ENCODE assay signal across 13 cellular contexts in the genomic region with DNA sequence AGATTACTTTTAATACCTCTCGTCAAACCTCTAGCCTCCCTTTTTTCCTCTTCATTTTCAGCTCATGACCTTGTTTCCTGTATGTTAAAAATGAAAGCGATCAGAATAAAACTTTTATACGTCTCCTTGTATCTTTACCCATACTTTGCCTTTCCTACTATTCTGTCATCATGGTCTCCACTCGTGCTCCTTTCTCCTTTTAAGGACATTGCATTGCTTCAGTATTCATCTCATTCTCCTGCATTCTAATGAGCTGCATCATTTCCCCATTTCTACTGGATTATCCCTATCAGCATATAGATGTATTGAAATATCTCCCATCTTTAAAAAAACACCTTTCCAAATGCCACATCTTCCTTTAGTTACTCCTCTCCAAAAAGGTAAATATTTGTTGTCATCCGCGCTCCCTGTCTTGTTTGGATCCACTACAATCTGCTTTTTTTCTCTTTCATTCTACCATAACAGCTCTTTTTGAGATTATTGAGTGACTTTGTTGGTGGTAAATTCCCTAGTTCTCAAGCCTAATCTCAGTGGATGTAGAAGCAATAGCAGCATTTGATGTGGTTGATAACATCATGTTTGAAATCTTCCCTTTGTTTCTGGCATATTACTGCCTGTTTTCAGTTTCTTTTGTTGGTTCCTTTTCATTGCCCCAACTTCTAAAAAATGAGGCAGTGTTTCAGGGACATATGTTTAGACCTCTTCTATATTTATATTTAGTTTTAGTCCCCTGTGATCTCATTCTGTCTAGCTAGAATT. TPM values are rescaled to one million over a fixed set of nuclear protein-coding genes. Genes with fewer than 3 reads are reported as not detected.
DNase-seq lines count a peak whose midpoint lies in the region; ATAC-seq and TF ChIP-seq lines count a peak whose summit lies in the region.
"Had no signal": no experiment of that assay in that cellular context is flagged by ENCODE, and none has a peak within 500 bp of the region (broad histone marks: within the 10 kb centered on the region; RNA-seq: fewer than 3 reads in every experiment).

No MANE protein-coding gene starts in this region.

- CTCF ChIA-PET in activated naive CD4-positive, alpha-beta T cell treated with anti-CD3 and anti-CD28 coated beads for 36 hours (lab: Charles Lee): interaction anchor here (1.0 to 1.4 kb wide), 4 partner anchors 11 to 109 kb away, joined by 4 to 6 read pairs (median 5); no protein-coding TSS in a partner anchor

- H3K9me3 ChIP-seq in breast epithelium: no peaks in the 10 kb centered on the region
- H3K9me3 ChIP-seq: suprapubic skin had no signal

- no peak for TF ChIP-seq POLR2A in breast epithelium (IDR thresholded peaks at IDR 0.05)

- peak overlapping the region; percentile 97 for H3K27ac Mint-ChIP-seq in activated naive CD4-positive, alpha-beta T cell treated with anti-CD3 and anti-CD28 coated beads for 36 hours
- H3K27ac Mint-ChIP-seq in activated T-helper 1 cell treated with anti-CD3 and anti-CD28 coated beads, Interleukin-12 subunit alpha, Interleukin-12 subunit beta, Interleukin-2, Interleukin-4 antibody, amounts not matched to agents 30 ng/mL and 10 ng/mL and 1 ng/mL, durations not matched to agents 14 hours and 24 hours and 36 hours: peak overlapping the region; percentile 95
- H3K27ac Mint-ChIP-seq in stimulated activated naive CD8-positive, alpha-beta T cell treated with anti-CD3 and anti-CD28 coated beads, Interleukin-15, amount 100 ng/mL, for 72 hours: peak overlapping the region; percentile 65 to 96
- H3K27ac Mint-ChIP-seq: nephron had no signal

- intact Hi-C loops in activated naive CD4-positive, alpha-beta T cell treated with anti-CD3 and anti-CD28 coated beads for 36 hours (cut with micrococcal nuclease): loop anchor here (1.0 to 5.0 kb wide), 7 partner anchors 9 to 748 kb away; a partner anchor contains a TSS
- intact Hi-C loops in activated T-helper 1 cell treated with anti-CD3 and anti-CD28 coated beads, Interleukin-12 subunit alpha, Interleukin-12 subunit beta, Interleukin-2, Interleukin-4 antibody, amounts not matched to agents 30 ng/mL and 10 ng/mL and 1 ng/mL, durations not matched to agents 14 hours and 24 hours and 36 hours (cut with micrococcal nuclease): loop anchor here (1.0 kb wide), 1 partner anchor 9 kb away; no protein-coding TSS in a partner anchor
- intact Hi-C loops in breast epithelium (cut with DNase I; ENCODE audit: low total_unique reads): no loop called here

- peaks cover 22% of the 10 kb centered on the region for H3K36me3 Mint-ChIP-seq in activated naive CD4-positive, alpha-beta T cell treated with anti-CD3 and anti-CD28 coated beads for 36 hours (ENCODE audit: low read depth)
- peaks cover 19% of the 10 kb centered on the region for H3K36me3 Mint-ChIP-seq in activated T-helper 1 cell treated with anti-CD3 and anti-CD28 coated beads, Interleukin-12 subunit alpha, Interleukin-12 subunit beta, Interleukin-2, Interleukin-4 antibody, amounts not matched to agents 30 ng/mL and 10 ng/mL and 1 ng/mL, durations not matched to agents 14 hours and 24 hours and 36 hours (ENCODE audit: low read depth)

- no peak for TF ChIP-seq CTCF in breast epithelium (IDR thresholded peaks at IDR 0.05)

- H3K4me3 Mint-ChIP-seq in activated naive CD4-positive, alpha-beta T cell treated with anti-CD3 and anti-CD28 coated beads for 36 hours: peak overlapping the region; percentile 77
- H3K4me3 Mint-ChIP-seq in activated T-helper 1 cell treated with anti-CD3 and anti-CD28 coated beads, Interleukin-12 subunit alpha, Interleukin-12 subunit beta, Interleukin-2, Interleukin-4 antibody, amounts not matched to agents 30 ng/mL and 10 ng/mL and 1 ng/mL, durations not matched to agents 14 hours and 24 hours and 36 hours: peak overlapping the region; percentile 81
- peak overlapping the region; percentile 77 to 93 for H3K4me3 Mint-ChIP-seq in stimulated activated naive CD8-positive, alpha-beta T cell treated with anti-CD3 and anti-CD28 coated beads, Interleukin-15, amount 100 ng/mL, for 72 hours
- H3K4me3 Mint-ChIP-seq: nephron had no signal

- H3K27ac ChIP-seq in breast epithelium: no peak overlapping the region
- H3K27ac ChIP-seq: suprapubic skin had no signal

- ATAC-seq in HG02870 (IDR thresholded peaks at IDR 0.05; ENCODE audit: unreplicated experiment): peak; percentile 24
- ATAC-seq in stimulated activated naive CD8-positive, alpha-beta T cell treated with anti-CD3 and anti-CD28 coated beads, Interleukin-15, amount 100 ng/mL, for 72 hours: peak; percentile 80

- peaks cover 0 to 7% of the 10 kb centered on the region in 2 donors for H3K4me1 ChIP-seq in breast epithelium

- H3K4me3 ChIP-seq in breast epithelium: no peak overlapping the region
- H3K4me3 ChIP-seq: suprapubic skin had no signal

- no peaks in the 10 kb centered on the region for H3K9me3 Mint-ChIP-seq in activated naive CD4-positive, alpha-beta T cell treated with anti-CD3 and anti-CD28 coated beads for 36 hours
- no peaks in the 10 kb centered on the region for H3K9me3 Mint-ChIP-seq in activated T-helper 1 cell treated with anti-CD3 and anti-CD28 coated beads, Interleukin-12 subunit alpha, Interleukin-12 subunit beta, Interleukin-2, Interleukin-4 antibody, amounts not matched to agents 30 ng/mL and 10 ng/mL and 1 ng/mL, durations not matched to agents 14 hours and 24 hours and 36 hours
- no peaks in the 10 kb centered on the region for H3K9me3 Mint-ChIP-seq in stimulated activated naive CD8-positive, alpha-beta T cell treated with anti-CD3 and anti-CD28 coated beads, Interleukin-15, amount 100 ng/mL, for 72 hours
- H3K9me3 Mint-ChIP-seq: nephron had no signal

- no peaks in the 10 kb centered on the region for H3K27me3 Mint-ChIP-seq in activated naive CD4-positive, alpha-beta T cell treated with anti-CD3 and anti-CD28 coated beads for 36 hours (ENCODE audit: low read depth)
- no peaks in the 10 kb centered on the region for H3K27me3 Mint-ChIP-seq in activated T-helper 1 cell treated with anti-CD3 and anti-CD28 coated beads, Interleukin-12 subunit alpha, Interleukin-12 subunit beta, Interleukin-2, Interleukin-4 antibody, amounts not matched to agents 30 ng/mL and 10 ng/mL and 1 ng/mL, durations not matched to agents 14 hours and 24 hours and 36 hours (ENCODE audit: insufficient read depth)
- H3K27me3 Mint-ChIP-seq in stimulated activated naive CD8-positive, alpha-beta T cell treated with anti-CD3 and anti-CD28 coated beads, Interleukin-15, amount 100 ng/mL, for 72 hours: no peaks in the 10 kb centered on the region

- H3K36me3 ChIP-seq in breast epithelium: no peaks in the 10 kb centered on the region
- H3K36me3 ChIP-seq: suprapubic skin had no signal

- no peaks in the 10 kb centered on the region for H3K27me3 ChIP-seq in breast epithelium
- H3K27me3 ChIP-seq: suprapubic skin had no signal

- DNase-seq in activated naive CD4-positive, alpha-beta T cell treated with anti-CD3 and anti-CD28 coated beads for 36 hours: no peak
- DNase-seq in activated naive CD4-positive, alpha-beta T cell treated with anti-CD3 and anti-CD28 coated beads, Interleukin-2, amount 50 U/mL, for 16 hours: no peak
- no peak for DNase-seq in activated T-helper 1 cell treated with anti-CD3 and anti-CD28 coated beads, Interleukin-12 subunit alpha, Interleukin-12 subunit beta, Interleukin-2, Interleukin-4 antibody, amounts not matched to agents 30 ng/mL and 10 ng/mL and 1 ng/mL, durations not matched to agents 14 hours and 24 hours and 36 hours (ENCODE audit: low spot score)
- DNase-seq in stimulated activated naive CD8-positive, alpha-beta T cell treated with anti-CD3 and anti-CD28 coated beads, Interleukin-15, amount 100 ng/mL, for 72 hours: no peak
- no peak for DNase-seq in effector CD8-positive, alpha-beta T cell (lab: John Stamatoyannopoulos, UW)
- no peak for DNase-seq in stimulated activated CD4-positive, alpha-beta T cell treated with anti-CD3 and anti-CD28 coated beads, Interleukin-2, amount 100 ng/mL, for 24 hours
- no peak for DNase-seq in breast epithelium (ENCODE audit: low spot score in 2 of 2)
- DNase-seq: AML-193, KG1, NCI-H774 had no signal

- peaks cover 83% of the 10 kb centered on the region for H3K4me1 Mint-ChIP-seq in activated naive CD4-positive, alpha-beta T cell treated with anti-CD3 and anti-CD28 coated beads for 36 hours (ENCODE audit: low read depth)
- peaks cover 58% of the 10 kb centered on the region for H3K4me1 Mint-ChIP-seq in activated T-helper 1 cell treated with anti-CD3 and anti-CD28 coated beads, Interleukin-12 subunit alpha, Interleukin-12 subunit beta, Interleukin-2, Interleukin-4 antibody, amounts not matched to agents 30 ng/mL and 10 ng/mL and 1 ng/mL, durations not matched to agents 14 hours and 24 hours and 36 hours (ENCODE audit: low read depth)
- H3K4me1 Mint-ChIP-seq in stimulated activated naive CD8-positive, alpha-beta T cell treated with anti-CD3 and anti-CD28 coated beads, Interleukin-15, amount 100 ng/mL, for 72 hours: peaks cover 76% of the 10 kb centered on the region

RNA-seq across cellular contexts. Expression of a gene that starts 8.7 kb away (rescaled TPM):
- 100 to 1,000 TPM; 106 to 108 TPM for total RNA-seq in activated naive CD4-positive, alpha-beta T cell treated with anti-CD3 and anti-CD28 coated beads for 36 hours
- 100.0 and 103 TPM in 2 replicates for total RNA-seq in activated T-helper 1 cell treated with anti-CD3 and anti-CD28 coated beads, Interleukin-12 subunit alpha, Interleukin-12 subunit beta, Interleukin-2, Interleukin-4 antibody, amounts not matched to agents 30 ng/mL and 10 ng/mL and 1 ng/mL, durations not matched to agents 14 hours and 24 hours and 36 hours
- 10 to 100 TPM; 39.4 to 82.8 (median 41.0) TPM for total RNA-seq in breast epithelium
